ENCODE assay signal across 9 cellular contexts in the genomic region with DNA sequence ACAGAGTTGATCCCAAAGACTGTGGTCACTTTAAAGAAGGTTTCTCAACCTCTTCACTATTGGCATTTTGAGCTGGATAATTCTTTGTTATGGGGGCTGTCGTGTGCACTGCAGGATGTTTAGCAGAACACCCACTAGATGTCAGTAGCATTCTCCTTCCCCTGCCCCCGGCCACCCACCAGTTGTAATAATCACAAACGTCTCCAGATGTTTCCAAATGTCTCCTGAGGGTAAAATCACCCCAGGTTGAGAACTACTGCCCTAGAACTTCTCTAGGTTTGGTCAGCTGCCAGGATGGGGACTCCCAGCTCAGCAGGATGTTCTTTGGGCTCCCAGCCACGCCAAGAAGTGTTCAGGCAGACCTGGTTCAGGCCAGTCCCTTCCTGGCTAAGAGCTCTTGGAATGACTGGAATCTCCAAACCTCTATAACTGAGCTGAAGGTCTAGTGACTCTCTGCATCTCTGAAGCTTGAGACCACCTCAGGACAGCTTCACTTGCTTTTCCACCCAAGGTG. TPM values are rescaled to one million over a fixed set of nuclear protein-coding genes. Genes with fewer than 3 reads are reported as not detected.
DNase-seq lines count a peak whose midpoint lies in the region; ATAC-seq, FAIRE-seq and TF ChIP-seq lines count a peak whose summit lies in the region.
"Had no signal": no experiment of that assay in that cellular context is flagged by ENCODE, and none has a peak within 500 bp of the region (broad histone marks: within the 10 kb centered on the region; RNA-seq: fewer than 3 reads in every experiment).

No MANE protein-coding gene starts in this region.

- no peak overlapping the region for H3K4me3 Mint-ChIP-seq in activated naive CD8-positive, alpha-beta T cell treated with anti-CD3 and anti-CD28 coated beads for 36 hours
- H3K4me3 Mint-ChIP-seq in stimulated activated naive B cell treated with anti-CD40 and anti-IgM and Interleukin-4, amounts not matched to agents 10 μg/mL and 1 μg/mL and 100 μg/mL, for 72 hours: no peak overlapping the region

- no peaks in the 10 kb centered on the region for H3K27me3 ChIP-seq in hepatocyte

- H3K36me3 ChIP-seq in hepatocyte (replicated peaks; ENCODE audit: insufficient read depth, low read depth): no peaks in the 10 kb centered on the region

- H3K27me3 Mint-ChIP-seq in activated naive CD8-positive, alpha-beta T cell treated with anti-CD3 and anti-CD28 coated beads for 36 hours: no peaks in the 10 kb centered on the region
- H3K27me3 Mint-ChIP-seq in stimulated activated naive B cell treated with anti-CD40 and anti-IgM and Interleukin-4, amounts not matched to agents 10 μg/mL and 1 μg/mL and 100 μg/mL, for 72 hours: no peaks in the 10 kb centered on the region

- H4K20me1 ChIP-seq in hepatocyte (ENCODE audit: insufficient read depth, poor library complexity, severe bottlenecking): no peaks in the 10 kb centered on the region

- no peaks in the 10 kb centered on the region for H3K9me3 Mint-ChIP-seq in activated naive CD8-positive, alpha-beta T cell treated with anti-CD3 and anti-CD28 coated beads for 36 hours
- no peaks in the 10 kb centered on the region for H3K9me3 Mint-ChIP-seq in stimulated activated naive B cell treated with anti-CD40 and anti-IgM and Interleukin-4, amounts not matched to agents 10 μg/mL and 1 μg/mL and 100 μg/mL, for 72 hours

- H3K36me3 Mint-ChIP-seq in activated naive CD8-positive, alpha-beta T cell treated with anti-CD3 and anti-CD28 coated beads for 36 hours: no peaks in the 10 kb centered on the region
- peaks cover 0 to 7% of the 10 kb centered on the region in 2 donors for H3K36me3 Mint-ChIP-seq in stimulated activated naive B cell treated with anti-CD40 and anti-IgM and Interleukin-4, amounts not matched to agents 10 μg/mL and 1 μg/mL and 100 μg/mL, for 72 hours

- no peaks in the 10 kb centered on the region for H3K9me3 ChIP-seq in hepatocyte (ENCODE audit: low read depth)

- H3K27ac Mint-ChIP-seq in activated naive CD8-positive, alpha-beta T cell treated with anti-CD3 and anti-CD28 coated beads for 36 hours: no peak overlapping the region
- no peak overlapping the region for H3K27ac Mint-ChIP-seq in stimulated activated naive B cell treated with anti-CD40 and anti-IgM and Interleukin-4, amounts not matched to agents 10 μg/mL and 1 μg/mL and 100 μg/mL, for 72 hours

- WGBS in hepatocyte (ENCODE audit: low lambda C conversion rate, missing lambda C conversion rate): 5% methylated on average over 4 of the region's 4 CpGs

- no peak overlapping the region for H3K4me2 ChIP-seq in hepatocyte

- H3K4me1 ChIP-seq in hepatocyte (ENCODE audit: insufficient read depth): peaks cover 5% of the 10 kb centered on the region

- H3K4me3 ChIP-seq in hepatocyte: no peak overlapping the region
- H3K4me3 ChIP-seq: skin epidermis had no signal

- H2AFZ ChIP-seq in hepatocyte: no peak overlapping the region

- peak; percentile 63 for TF ChIP-seq CTCF in hepatocyte (IDR thresholded peaks at IDR 0.05; ENCODE audit: poor library complexity)

- no peaks in the 10 kb centered on the region for H3K79me2 ChIP-seq in hepatocyte

- peak; percentile 34 for DNase-seq in NCI-H2227 (lab: John Stamatoyannopoulos, UW; ENCODE audit: unreplicated experiment)
- DNase-seq in NCI-H2227 treated with DMSO at 0.1 percent for 48 hours (lab: John Stamatoyannopoulos, UW): no peak
- peak; percentile 81 for DNase-seq in NCI-H2029 treated with DMSO at 0.1 percent for 48 hours (lab: John Stamatoyannopoulos, UW)
- peak; percentile 23 for DNase-seq in activated naive CD8-positive, alpha-beta T cell treated with anti-CD3 and anti-CD28 coated beads for 36 hours
- DNase-seq in hepatocyte (ENCODE audit: low spot score): peak; percentile 64
- no peak for DNase-seq in stimulated activated naive B cell treated with anti-CD40 and anti-IgM and Interleukin-4, amounts not matched to agents 10 μg/mL and 1 μg/mL and 100 μg/mL, for 72 hours
- no peak for DNase-seq in frontal cortex (ENCODE audit: low spot score in 2 of 2)
- DNase-seq in NCI-H2081 treated with DMSO at 0.1 percent for 48 hours (lab: John Stamatoyannopoulos, UW): no peak

- H3K27ac ChIP-seq in hepatocyte: peak overlapping the region; percentile 1

- ATAC-seq in stimulated activated naive B cell treated with anti-CD40 and anti-IgM and Interleukin-4, amounts not matched to agents 10 μg/mL and 1 μg/mL and 100 μg/mL, for 72 hours (replicated peaks): peak; percentile 80 to 85

- no peak for FAIRE-seq in frontal cortex (lab: Jason Lieb, UNC)

- peaks cover 3% of the 10 kb centered on the region for H3K4me1 Mint-ChIP-seq in activated naive CD8-positive, alpha-beta T cell treated with anti-CD3 and anti-CD28 coated beads for 36 hours
- peaks cover 0 to 5% of the 10 kb centered on the region in 2 donors for H3K4me1 Mint-ChIP-seq in stimulated activated naive B cell treated with anti-CD40 and anti-IgM and Interleukin-4, amounts not matched to agents 10 μg/mL and 1 μg/mL and 100 μg/mL, for 72 hours

- H3K9me2 ChIP-seq in hepatocyte (replicated peaks; ENCODE audit: insufficient read depth): no peaks in the 10 kb centered on the region

RNA-seq across cellular contexts. Expression of a gene that starts 12.5 kb away (rescaled TPM):
- total RNA-seq in activated naive CD8-positive, alpha-beta T cell treated with anti-CD3 and anti-CD28 coated beads for 36 hours: 1 to 10 TPM in 1 of 2 experiments, under 1 TPM in 1; 0.90 to 1.0 TPM
- 75.1 and 80.8 TPM in 2 replicates for total RNA-seq in hepatocyte
- polyA plus RNA-seq in hepatocyte: 36.2 and 43.2 TPM in 2 replicates
- total RNA-seq in frontal cortex: 4.5 TPM

RNA-seq across cellular contexts. Expression of a gene that starts 15.1 kb away (rescaled TPM):
- 10 to 100 TPM; 10.5 to 11.1 TPM for total RNA-seq in activated naive CD8-positive, alpha-beta T cell treated with anti-CD3 and anti-CD28 coated beads for 36 hours
- total RNA-seq in hepatocyte (7.8 and 8.8 TPM in 2 replicates), frontal cortex (4.5 TPM)
- polyA plus RNA-seq in hepatocyte: 5.7 and 6.5 TPM in 2 replicates

RNA-seq across cellular contexts. Expression of a gene that starts 37.9 kb away (rescaled TPM):
- total RNA-seq in activated naive CD8-positive, alpha-beta T cell treated with anti-CD3 and anti-CD28 coated beads for 36 hours: 10 to 100 TPM; 51.9 to 53.6 TPM
- total RNA-seq in hepatocyte (34.8 and 46.4 TPM in 2 replicates), frontal cortex (23.2 TPM)
- polyA plus RNA-seq in hepatocyte: 16.2 and 21.8 TPM in 2 replicates

RNA-seq across cellular contexts. Expression of a gene that starts 39.9 kb away (rescaled TPM):
- 100 to 1,000 TPM; 162 to 164 TPM for total RNA-seq in activated naive CD8-positive, alpha-beta T cell treated with anti-CD3 and anti-CD28 coated beads for 36 hours
- total RNA-seq in hepatocyte (171 and 190 TPM in 2 replicates), frontal cortex (194 TPM)
- polyA plus RNA-seq in hepatocyte: 299 and 319 TPM in 2 replicates

RNA-seq across cellular contexts. Expression of a gene that starts 47.2 kb away (rescaled TPM):
- total RNA-seq in activated naive CD8-positive, alpha-beta T cell treated with anti-CD3 and anti-CD28 coated beads for 36 hours: not detected
- total RNA-seq in hepatocyte: not detected in 2 replicates
- polyA plus RNA-seq in hepatocyte: not detected in 2 replicates
- total RNA-seq in frontal cortex: under 0.01 TPM

Comparison
In these comparisons a context has a peak if more than half of its experiments do, and no peak if none do; other contexts are left out.
1. DNase-seq: peak in NCI-H2227 (single experiment), NCI-H2029 treated with DMSO at 0.1 percent for 48 hours (single experiment), activated naive CD8-positive, alpha-beta T cell treated with anti-CD3 and anti-CD28 coated beads for 36 hours (single experiment) and hepatocyte (single experiment); none in NCI-H2227 treated with DMSO at 0.1 percent for 48 hours (single experiment), stimulated activated naive B cell treated with anti-CD40 and anti-IgM and Interleukin-4, amounts not matched to agents 10 μg/mL and 1 μg/mL and 100 μg/mL, for 72 hours (single experiment), frontal cortex (0 of 2) and NCI-H2081 treated with DMSO at 0.1 percent for 48 hours (single experiment).
2. RNA of a gene that starts 12.5 kb away (total RNA-seq): 75.1 to 80.8 TPM in hepatocyte; 4.5 TPM in frontal cortex (single experiment) and 0.90 to 1.0 TPM in activated naive CD8-positive, alpha-beta T cell treated with anti-CD3 and anti-CD28 coated beads for 36 hours; every median in the first group is over 10 times any median in the second.